7 cellular contexts compared by ENCODE assay signal in genomic region chr15:30514545-30514944, GRCh38. TPM values are rescaled to one million over a fixed set of nuclear protein-coding genes. Genes with fewer than 3 reads are reported as not detected.
"Had no signal": no experiment of that assay in that cellular context is flagged by ENCODE, and none has a peak within 500 bp of the region (broad histone marks: within the 10 kb centered on the region; RNA-seq: fewer than 3 reads in every experiment).

No MANE protein-coding gene starts in this region.

RNA-seq across cellular contexts. Expression of gene GOLGA8Q, which starts 37.3 kb away (rescaled TPM):
- total RNA-seq: endodermal cell, epithelial cell of proximal tubule, esophagus mucosa, frontal cortex, glomerular endothelial cell, hepatocyte had no signal
- polyA plus RNA-seq: foreskin keratinocyte, hepatocyte had no signal
